In the genomic region with DNA sequence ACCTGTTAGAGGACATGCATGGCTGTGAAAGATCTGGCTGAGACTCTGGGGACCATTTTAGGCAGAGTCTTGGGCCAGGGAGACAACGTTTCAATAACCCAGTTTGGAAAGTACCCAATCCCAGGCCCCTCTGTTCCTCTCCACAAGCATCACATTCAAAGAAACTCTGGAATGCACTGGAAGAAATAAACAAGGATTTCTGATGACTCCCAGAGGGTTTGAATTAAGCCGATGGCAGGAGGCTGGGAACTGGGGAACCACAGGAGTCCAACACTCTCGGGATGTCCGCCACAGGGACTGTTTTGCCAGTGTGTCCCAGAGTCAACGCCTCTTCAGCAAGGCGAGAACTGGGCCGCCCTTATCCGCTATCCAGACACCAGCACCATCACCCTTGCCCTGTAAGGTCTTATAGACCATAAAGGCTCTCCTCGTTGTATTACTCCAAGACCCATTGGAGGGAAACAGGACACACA, we compare ENCODE assay signal across 9 cellular contexts. TPM values are rescaled to one million over a fixed set of nuclear protein-coding genes. Genes with fewer than 3 reads are reported as not detected.
DNase-seq lines count a peak whose midpoint lies in the region; ATAC-seq and TF ChIP-seq lines count a peak whose summit lies in the region.
"Had no signal": no experiment of that assay in that cellular context is flagged by ENCODE, and none has a peak within 500 bp of the region (broad histone marks: within the 10 kb centered on the region; RNA-seq: fewer than 3 reads in every experiment).

No MANE protein-coding gene starts in this region.

- H3K9me2 ChIP-seq in GM23338 (ENCODE audit: insufficient read depth) = no peaks in the 10 kb centered on the region

- H3F3A ChIP-seq in GM23338 (replicated peaks; ENCODE audit: low read depth) = peaks cover 8% of the 10 kb centered on the region; the same call in 1 of the 2 replicates

- H3K36me3 ChIP-seq in GM23338 (ENCODE audit: insufficient read depth) = no peaks in the 10 kb centered on the region
- H3K36me3 ChIP-seq in iPS-18a (ENCODE audit: control insufficient read depth, low read depth, low read length) = no peaks in the 10 kb centered on the region

- peaks cover 82% of the 10 kb centered on the region for H3K27me3 Mint-ChIP-seq in GM23338 (ENCODE audit: insufficient read depth, low read depth, poor library complexity)

- H3K36me3 Mint-ChIP-seq in GM23338 (ENCODE audit: low read depth) = no peaks in the 10 kb centered on the region

- H3K4me3 ChIP-seq in GM23338 = peak overlapping the region; percentile 76
- H3K4me3 ChIP-seq in astrocyte of the spinal cord (ENCODE audit: low read depth, low read length) = peak overlapping the region; percentile 80
- H3K4me3 ChIP-seq in iPS-18a (ENCODE audit: low read length) = peak overlapping the region; percentile 79
- peak overlapping the region; percentile 63 for H3K4me3 ChIP-seq in skeletal muscle cell (ENCODE audit: low read depth, low read length)

- peaks cover 19% of the 10 kb centered on the region; the same call in 2 of the 3 replicates for H3K4me1 Mint-ChIP-seq in GM23338

- TF ChIP-seq CTCF in GM23338 (conservative IDR thresholded peaks at IDR 0.05; ENCODE audit: low read depth in 2 of 2) (no peak), astrocyte of the spinal cord (IDR thresholded peaks at IDR 0.05; ENCODE audit: low read depth, low read length) (no peak)

- ATAC-seq in GM23338 = peak; percentile 1

- no peak overlapping the region for H3K27ac Mint-ChIP-seq in GM23338

- H3K9me3 Mint-ChIP-seq in GM23338 = no peaks in the 10 kb centered on the region; the same call in 2 of the 3 replicates

- H3K9ac ChIP-seq in iPS-18a (ENCODE audit: low read length) = no peak overlapping the region

- no peaks in the 10 kb centered on the region for H3K79me2 ChIP-seq in GM23338 (replicated peaks; ENCODE audit: insufficient read depth)

- H3K9me3 ChIP-seq in iPS-18a (ENCODE audit: control insufficient read depth, low read depth, low read length) = no peaks in the 10 kb centered on the region

- peaks cover 16% of the 10 kb centered on the region; the same call in 1 of the 2 replicates for H3K4me1 ChIP-seq in GM23338 (ENCODE audit: insufficient read depth)
- H3K4me1 ChIP-seq in iPS-18a (ENCODE audit: control insufficient read depth, low read depth, low read length) = peaks cover 2% of the 10 kb centered on the region

- peaks cover 84% of the 10 kb centered on the region for H3K27me3 ChIP-seq in GM23338 (ENCODE audit: insufficient read depth)
- peaks cover 93% of the 10 kb centered on the region for H3K27me3 ChIP-seq in iPS-18a (ENCODE audit: control insufficient read depth, insufficient read depth, low read length)

- peak overlapping the region; percentile 99 for H2AFZ ChIP-seq in GM23338

- H3K4me3 Mint-ChIP-seq in GM23338 = peak overlapping the region; percentile 86

- DNase-seq in GM23338 (ENCODE audit: low spot score) (peak; percentile 24), astrocyte of the spinal cord (ENCODE audit: low read depth, low spot score) (peak; percentile 51), skeletal muscle cell (ENCODE audit: low read depth) (no peak), NCI-H345 treated with DMSO at 0.1 percent for 48 hours (lab: John Stamatoyannopoulos, UW; ENCODE audit: unreplicated experiment) (no peak), AML-193 (lab: John Stamatoyannopoulos, UW) (no peak), germinal center (ENCODE audit: low spot score) (no peak), NCI-H69 (lab: John Stamatoyannopoulos, UW) (no peak)
- DNase-seq: stimulated activated naive CD4-positive, alpha-beta T cell treated with Interleukin-2 at 50 U/mL for 16 hours had no signal

- in situ Hi-C loops in astrocyte of the spinal cord (cut with HindIII; ENCODE audit: low sequenced_read_pairs) = no loop called here

- H3K27ac ChIP-seq in GM23338 (ENCODE audit: low read depth) (no peak overlapping the region), iPS-18a (ENCODE audit: low read length) (no peak overlapping the region)

- H3K4me2 ChIP-seq in GM23338 = peak overlapping the region; percentile 80

- H4K20me1 ChIP-seq in GM23338 (replicated peaks; ENCODE audit: insufficient read depth) = no peaks in the 10 kb centered on the region

TF ChIP-seq in GM23338, 12 proteins besides CTCF, POLR2A, EP300 and RAD21:
- TF ChIP-seq ZNF462 (CRISPR knock-in tag; IDR thresholded peaks at IDR 0.05) (no peak), EZH2 (IDR thresholded peaks at IDR 0.05; ENCODE audit: low read depth, unreplicated experiment) (peak; percentile 29), ETS1 (IDR thresholded peaks at IDR 0.05) (no peak), ZNF331 (CRISPR knock-in tag; IDR thresholded peaks at IDR 0.05; ENCODE audit: low read depth) (no peak), CREB1 (CRISPR knock-in tag; IDR thresholded peaks at IDR 0.05; ENCODE audit: low read depth) (no peak), POLR2AphosphoS5 (IDR thresholded peaks at IDR 0.05; ENCODE audit: low read depth) (no peak)
TF ChIP-seq in GM23338: peak in this region for 1.

RNA-seq across cellular contexts. Expression of gene PMP22, which starts 3.3 kb away (rescaled TPM):
- 1.6 and 2.2 TPM in 2 replicates for total RNA-seq in GM23338 (2014; rRNA removed; shearing (Covaris generic))
- polyA plus RNA-seq in GM23338 (2016; fragmentation: Nextera tagmentation; extraction: Ambion mirVana) = 0.94 and 1.2 TPM in 2 replicates

Comparison
In these comparisons a context has a peak if more than half of its experiments do, and no peak if none do; other contexts are left out.
1. DNase-seq: peak in GM23338 (single experiment) and astrocyte of the spinal cord (single experiment); none in skeletal muscle cell (single experiment), NCI-H345 treated with DMSO at 0.1 percent for 48 hours (single experiment), AML-193 (0 of 2), germinal center (single experiment) and NCI-H69 (single experiment).
2. Peak in every context shown above with its lines, with median percentiles within 50 percentile points of each other: H3K4me3 ChIP-seq.